ENCODE assay signal across 8 cellular contexts in the genomic region with DNA sequence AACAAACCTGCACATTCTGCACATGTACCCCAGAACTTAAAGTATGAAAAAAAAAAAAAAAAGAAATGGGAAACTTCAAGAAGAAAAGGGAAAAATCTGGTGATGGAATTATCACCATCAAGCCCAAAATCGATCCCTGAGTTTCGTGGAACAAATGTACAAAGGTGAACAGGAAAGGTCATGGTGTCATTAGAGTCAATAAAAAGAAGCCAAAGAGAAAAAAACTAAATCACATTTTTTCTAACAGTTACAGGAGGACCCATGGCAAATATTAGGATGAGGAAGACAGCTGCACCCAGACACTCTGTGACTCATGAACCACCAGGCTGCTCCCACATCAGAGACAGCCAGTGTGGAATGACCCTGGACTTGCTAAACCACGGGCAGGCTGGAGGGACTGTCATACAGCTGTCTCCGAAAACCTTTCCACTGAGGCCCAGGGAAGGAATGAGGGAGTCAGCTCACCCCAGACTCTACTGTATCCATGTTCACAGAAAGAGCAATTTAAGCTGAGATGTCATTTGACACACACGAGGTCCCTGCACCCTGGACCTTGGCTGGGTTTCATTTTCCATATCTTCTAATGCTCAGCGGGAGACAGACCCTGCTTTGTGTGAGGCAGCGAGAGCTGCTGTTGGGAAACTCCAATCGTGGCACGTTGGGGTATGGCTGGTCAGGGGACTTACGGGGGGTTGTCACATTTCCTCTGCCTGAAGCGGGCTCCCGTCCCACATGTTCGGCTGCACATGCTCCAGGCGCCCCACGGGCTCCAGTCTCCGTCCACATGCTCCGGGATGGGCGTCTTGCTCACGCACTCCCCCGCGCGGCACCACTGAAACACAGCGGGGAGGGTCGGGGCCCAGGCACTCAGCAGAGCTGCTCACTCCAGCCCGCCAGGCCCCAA.
DNase-seq lines count a peak whose midpoint lies in the region; ATAC-seq and TF ChIP-seq lines count a peak whose summit lies in the region.

No MANE protein-coding gene starts in this region.

- H3K27ac ChIP-seq in gastroesophageal sphincter (peak overlapping the region; percentile 12 to 74 (median 46)), smooth muscle cell (ENCODE audit: low read depth) (peak overlapping the region; percentile 74)

- H3K9ac ChIP-seq in smooth muscle cell (ENCODE audit: low read depth): peak overlapping the region; percentile 50

- H3K36me3 ChIP-seq in gastroesophageal sphincter: no peaks in the 10 kb centered on the region
- H3K36me3 ChIP-seq in smooth muscle cell (ENCODE audit: low read depth): no peaks in the 10 kb centered on the region

- ATAC-seq in gastroesophageal sphincter: peak; percentile 65
- ATAC-seq in GM18505 (IDR thresholded peaks at IDR 0.05; ENCODE audit: unreplicated experiment): no peak

- peaks cover 2% of the 10 kb centered on the region for H3F3A ChIP-seq in smooth muscle cell (ENCODE audit: low read depth)

- peak; percentile 37 for TF ChIP-seq CTCF in GM13977 (IDR thresholded peaks at IDR 0.05; ENCODE audit: extremely low read depth, insufficient read depth, missing control alignments)
- peak in 3 of 4 experiments; percentile 60 to 71 (median 62) for TF ChIP-seq CTCF in gastroesophageal sphincter (IDR thresholded peaks at IDR 0.05)
- TF ChIP-seq CTCF in smooth muscle cell (IDR thresholded peaks at IDR 0.05; ENCODE audit: borderline replicate concordance, insufficient read depth, poor library complexity, severe bottlenecking): peak; percentile 29

- no peaks in the 10 kb centered on the region for H3K79me2 ChIP-seq in smooth muscle cell (ENCODE audit: low read depth)

- H3K9me3 ChIP-seq in gastroesophageal sphincter (no peaks in the 10 kb centered on the region), smooth muscle cell (replicated peaks; ENCODE audit: low read depth) (no peaks in the 10 kb centered on the region)

- 52 to 79% methylated on average over 5 to 7 of the region's 25 CpGs for whole genome bisulfite sequencing in gastroesophageal sphincter (ENCODE audit: low coverage in 1 of 2), 2 donors
- 40% methylated on average over 25 of the region's 25 CpGs for WGBS in smooth muscle cell (ENCODE audit: low lambda C conversion rate)

- H2AFZ ChIP-seq in smooth muscle cell (ENCODE audit: low read depth): no peak overlapping the region

- H3K4me3 ChIP-seq in gastroesophageal sphincter (peak overlapping the region in 1 of 2 donors; percentile 42), smooth muscle cell (no peak overlapping the region)

- in situ Hi-C loops in GM13977 (cut with MboI; ENCODE audit: low pct_unique_long_range_greater_than_20kb, low sequenced_read_pairs, unreplicated experiment): no loop called here

- peak; percentile 58 for DNase-seq in GM13977 (ENCODE audit: low spot score)
- DNase-seq in activated CD4-positive, alpha-beta T cell treated with anti-CD3 and anti-CD28 coated beads for 48 hours: peak; percentile 57
- no peak for DNase-seq in smooth muscle cell (lab: John Stamatoyannopoulos, UW; ENCODE audit: unreplicated experiment)
- no peak for DNase-seq in effector CD4-positive, alpha-beta T cell
- no peak for DNase-seq in NCI-H510A treated with DMSO at 0.1 percent for 48 hours (lab: John Stamatoyannopoulos, UW)
- DNase-seq in NCI-H748 (lab: John Stamatoyannopoulos, UW; ENCODE audit: unreplicated experiment): no peak

- peaks cover 0 to 26% (median 0%) of the 10 kb centered on the region in 3 donors for H3K4me1 ChIP-seq in gastroesophageal sphincter
- H3K4me1 ChIP-seq in smooth muscle cell (ENCODE audit: low read depth): no peaks in the 10 kb centered on the region

- H3K4me2 ChIP-seq in smooth muscle cell: peak overlapping the region; percentile 77

- TF ChIP-seq EP300 in gastroesophageal sphincter (IDR thresholded peaks at IDR 0.05): no peak

- TF ChIP-seq POLR2A in gastroesophageal sphincter (IDR thresholded peaks at IDR 0.05) (no peak), GM18505 (IDR thresholded peaks at IDR 0.05; ENCODE audit: borderline replicate concordance, extremely low read depth, insufficient read depth, insufficient read length) (no peak)

- H3K27me3 ChIP-seq in gastroesophageal sphincter (no peaks in the 10 kb centered on the region), smooth muscle cell (ENCODE audit: low read depth) (no peaks in the 10 kb centered on the region)

- H4K20me1 ChIP-seq in smooth muscle cell (ENCODE audit: low read depth): no peaks in the 10 kb centered on the region

Comparison
In these comparisons a context has a peak if more than half of its experiments do, and no peak if none do; other contexts are left out.
1. DNase-seq: peak in GM13977 (single experiment) and activated CD4-positive, alpha-beta T cell treated with anti-CD3 and anti-CD28 coated beads for 48 hours (single experiment); none in smooth muscle cell (single experiment), effector CD4-positive, alpha-beta T cell (single experiment), NCI-H510A treated with DMSO at 0.1 percent for 48 hours (single experiment) and NCI-H748 (single experiment).
2. Peak in every context shown above with its lines, with median percentiles within 50 percentile points of each other: CTCF ChIP-seq.